ENCODE assay signal across 23 cellular contexts in the genomic region with DNA sequence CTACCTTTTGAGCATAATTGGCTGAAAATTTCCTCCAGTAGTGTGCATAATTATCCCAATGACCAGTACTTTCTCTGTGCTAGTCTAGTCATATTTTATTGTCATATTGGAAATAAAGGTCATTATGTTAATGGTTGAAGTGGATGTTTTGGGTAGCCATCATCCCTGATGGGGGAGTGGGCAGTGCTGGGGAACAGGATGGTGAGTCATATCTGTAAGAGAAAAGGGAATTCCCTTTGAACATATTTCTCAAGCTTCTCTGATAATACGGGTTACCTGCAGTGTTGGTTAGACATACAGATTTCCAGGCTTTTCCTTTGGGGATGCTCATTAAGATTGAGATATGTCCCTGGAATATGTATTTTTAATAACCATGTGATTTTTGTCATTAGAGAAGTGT. TPM values are rescaled to one million over a fixed set of nuclear protein-coding genes. Genes with fewer than 3 reads are reported as not detected.
A peak's percentile ranks its signal among the peaks of the same experiment; 100 is the strongest.
DNase-seq lines count a peak whose midpoint lies in the region; ATAC-seq, FAIRE-seq and TF ChIP-seq lines count a peak whose summit lies in the region.
"Had no signal": no experiment of that assay in that cellular context is flagged by ENCODE, and none has a peak within 500 bp of the region (broad histone marks: within the 10 kb centered on the region; RNA-seq: fewer than 3 reads in every experiment).

No MANE protein-coding gene starts in this region.

- H3K9ac ChIP-seq in IMR-90 (ENCODE audit: low read depth, low read length) (no peak overlapping the region), H9 (ENCODE audit: extremely low read depth, insufficient read length, low read length) (no peak overlapping the region)

- DNase-seq in IMR-90, result peak; percentile 30
- DNase-seq in bronchial epithelial cell (ENCODE audit: low read depth), result peak; percentile 35
- DNase-seq in H9, result no peak
- DNase-seq in activated T-cell treated with anti-CD3 and anti-CD28 coated beads, Interleukin-2, amount 50 U/mL, for 24 hours, result no peak
- DNase-seq: AML-193, DMS79 treated with DMSO at 0.1 percent for 48 hours, GDM1, GOT3, Kasumi-1, MM.1S, NCI-H1092, NCI-H1436 treated with DMSO at 0.1 percent for 48 hours, NCI-H2029, NCI-H446 treated with DMSO at 0.1 percent for 48 hours, NCI-H69, SHP77 had no signal

- no peak overlapping the region for H3K23ac ChIP-seq in IMR-90 (ENCODE audit: low read depth, low read length)
- no peak overlapping the region for H3K23ac ChIP-seq in H9 (ENCODE audit: insufficient read length, low read depth, low read length)

- TF ChIP-seq CTCF in IMR-90 (conservative IDR thresholded peaks at IDR 0.05; ENCODE audit: low read depth, low read length) (no peak), bronchial epithelial cell (IDR thresholded peaks at IDR 0.05; ENCODE audit: insufficient read depth, low read length, severe bottlenecking) (no peak), H9 (conservative IDR thresholded peaks at IDR 0.05) (no peak)

- H3K18ac ChIP-seq in IMR-90 (ENCODE audit: low read depth, low read length) (no peak overlapping the region), H9 (ENCODE audit: insufficient read length, low read depth, low read length) (no peak overlapping the region)

- no peaks in the 10 kb centered on the region for H3K9me1 ChIP-seq in IMR-90 (ENCODE audit: insufficient read depth, low read length)

- H3K9me3 Mint-ChIP-seq in H9, result peaks cover 2% of the 10 kb centered on the region in 2 experiments; a peak in 3 of 5 replicates
- H3K9me3 Mint-ChIP-seq in activated T-cell treated with anti-CD3 and anti-CD28 coated beads, Interleukin-2, amount 50 U/mL, for 24 hours, result peaks cover 3% of the 10 kb centered on the region

- FAIRE-seq in bronchial epithelial cell (lab: Jason Lieb, UNC), result no peak

- TF ChIP-seq RAD21 in IMR-90 (IDR thresholded peaks at IDR 0.05; ENCODE audit: low read length), result no peak

- no peak overlapping the region for H2BK15ac ChIP-seq in IMR-90 (ENCODE audit: low read depth, low read length)
- no peak overlapping the region for H2BK15ac ChIP-seq in H9 (ENCODE audit: low read depth, low read length)

- no peaks in the 10 kb centered on the region for H3K27me3 Mint-ChIP-seq in H9 (ENCODE audit: low read depth)
- no peaks in the 10 kb centered on the region for H3K27me3 Mint-ChIP-seq in activated T-cell treated with anti-CD3 and anti-CD28 coated beads, Interleukin-2, amount 50 U/mL, for 24 hours

- H3K27me3 ChIP-seq in IMR-90 (ENCODE audit: control insufficient read depth, insufficient read depth, low read length), result no peaks in the 10 kb centered on the region
- no peaks in the 10 kb centered on the region for H3K27me3 ChIP-seq in bronchial epithelial cell (ENCODE audit: control insufficient read depth, insufficient read depth, low read length)
- H3K27me3 ChIP-seq in H9 (ENCODE audit: insufficient read depth, low read length), result no peaks in the 10 kb centered on the region

- H2AK9ac ChIP-seq in IMR-90 (replicated peaks; ENCODE audit: low read depth, low read length, poor library complexity), result no peak overlapping the region

- WGBS in IMR-90 (ENCODE audit: extremely low coverage in 2 of 2, insufficient read length in 1 of 2), 2 experiments, result no CpG with 5 or more reads among the region's 1 CpG
- no CpG with 5 or more reads among the region's 1 CpG for WGBS in H9 (ENCODE audit: extremely low coverage, insufficient read length, low lambda C conversion rate)

- H3K4me2 ChIP-seq in IMR-90 (ENCODE audit: low read depth, low read length) (no peak overlapping the region), H9 (ENCODE audit: insufficient read depth, insufficient read length, low read length) (no peak overlapping the region)

- no peak overlapping the region for H3K4ac ChIP-seq in IMR-90 (ENCODE audit: low read depth, low read length)
- H3K4ac ChIP-seq in H9 (ENCODE audit: low read depth, low read length), result no peak overlapping the region

- no peak overlapping the region for H3T11ph ChIP-seq in H9 (ENCODE audit: low read length)

- H3K14ac ChIP-seq in IMR-90 (replicated peaks; ENCODE audit: low read depth, low read length) (no peak overlapping the region), H9 (ENCODE audit: insufficient read depth, low read length) (no peak overlapping the region)

- H4K91ac ChIP-seq in IMR-90 (ENCODE audit: insufficient read depth, low read depth, low read length), result no peak overlapping the region
- no peak overlapping the region for H4K91ac ChIP-seq in H9 (ENCODE audit: insufficient read length, low read depth, low read length)

- intact Hi-C loops in IMR-90 (cut with micrococcal nuclease), result no loop called here

- H3K23me2 ChIP-seq in H9 (ENCODE audit: insufficient read length, low read depth, low read length, poor library complexity, severe bottlenecking), result no peaks in the 10 kb centered on the region

- no peak for TF ChIP-seq POLR2A in IMR-90 (IDR thresholded peaks at IDR 0.05; ENCODE audit: low read depth, low read length)

- no peak overlapping the region for H4K8ac ChIP-seq in IMR-90 (ENCODE audit: low read depth in 2 of 2, low read length in 2 of 2)
- no peak overlapping the region for H4K8ac ChIP-seq in H9 (replicated peaks; ENCODE audit: insufficient read length, low read depth, low read length)

- H3K4me3 Mint-ChIP-seq in H9, result no peak overlapping the region
- H3K4me3 Mint-ChIP-seq in activated T-cell treated with anti-CD3 and anti-CD28 coated beads, Interleukin-2, amount 50 U/mL, for 24 hours, result no peak overlapping the region

- dilution Hi-C loops in IMR-90 (cut with HindIII; ENCODE audit: low sequenced_read_pairs, unreplicated experiment), result no loop called here

- no TSS peak for BruUV-seq in IMR-90 (replicated peaks; lab: Mats Ljungman, UMichigan)

- no peak overlapping the region for H3K56ac ChIP-seq in IMR-90 (ENCODE audit: extremely low read depth, insufficient read depth, low read length)
- no peak overlapping the region for H3K56ac ChIP-seq in H9 (ENCODE audit: insufficient read length, low read depth, low read length)

- no peak overlapping the region for H3K27ac Mint-ChIP-seq in H9
- no peak overlapping the region for H3K27ac Mint-ChIP-seq in activated T-cell treated with anti-CD3 and anti-CD28 coated beads, Interleukin-2, amount 50 U/mL, for 24 hours

- no peaks in the 10 kb centered on the region for H3K79me2 ChIP-seq in H9 (ENCODE audit: insufficient read depth, low read length)

- H3K4me1 Mint-ChIP-seq in H9, result no peaks in the 10 kb centered on the region
- H3K4me1 Mint-ChIP-seq in activated T-cell treated with anti-CD3 and anti-CD28 coated beads, Interleukin-2, amount 50 U/mL, for 24 hours (ENCODE audit: low read depth), result no peaks in the 10 kb centered on the region

- H3K36me3 Mint-ChIP-seq in H9 (ENCODE audit: insufficient read depth in 1 of 3, low read depth in 3 of 3), result no peaks in the 10 kb centered on the region; a peak in 1 of 7 replicates
- no peaks in the 10 kb centered on the region for H3K36me3 Mint-ChIP-seq in activated T-cell treated with anti-CD3 and anti-CD28 coated beads, Interleukin-2, amount 50 U/mL, for 24 hours (ENCODE audit: low read depth)

- no peaks in the 10 kb centered on the region for H3K9me3 ChIP-seq in IMR-90 (ENCODE audit: control insufficient read depth, insufficient read depth, low read length)
- H3K9me3 ChIP-seq in H9 (ENCODE audit: control insufficient read depth, low read depth, low read length), result no peaks in the 10 kb centered on the region

- no peak overlapping the region for H2AFZ ChIP-seq in IMR-90 (replicated peaks; ENCODE audit: low read length, poor library complexity)
- no peak overlapping the region for H2AFZ ChIP-seq in H9 (ENCODE audit: low read length)

- CTCF ChIA-PET in IMR-90 (lab: Yijun Ruan, JAX), result interaction anchor here (0.6 kb wide), 1 partner anchor 363 kb away, joined by 8 read pairs; no protein-coding TSS in a partner anchor

- H2BK120ac ChIP-seq in IMR-90 (ENCODE audit: low read depth, low read length) (no peak overlapping the region), H9 (ENCODE audit: low read depth, low read length, poor library complexity, severe bottlenecking) (no peak overlapping the region)

- H4K20me1 ChIP-seq in IMR-90 (ENCODE audit: insufficient read depth, low read length) (no peaks in the 10 kb centered on the region), H9 (ENCODE audit: control insufficient read depth, insufficient read depth, insufficient read length) (no peaks in the 10 kb centered on the region)

- H3K4me3 ChIP-seq in IMR-90 (ENCODE audit: insufficient read depth, low read depth, low read length) (no peak overlapping the region), bronchial epithelial cell (ENCODE audit: low read depth, low read length) (no peak overlapping the region)
- H3K4me3 ChIP-seq: SK-N-MC had no signal

- H2BK5ac ChIP-seq in IMR-90 (ENCODE audit: low read depth, low read length, poor library complexity, severe bottlenecking) (no peak overlapping the region), H9 (ENCODE audit: insufficient read length, low read length) (no peak overlapping the region)

- H3K4me1 ChIP-seq in IMR-90 (ENCODE audit: control insufficient read depth, insufficient read depth, low read length) (peaks cover 3% of the 10 kb centered on the region), H9 (ENCODE audit: insufficient read depth, low read length) (no peaks in the 10 kb centered on the region)

- peak; percentile 45 for ATAC-seq in GM18511 (IDR thresholded peaks at IDR 0.05; ENCODE audit: unreplicated experiment)
- ATAC-seq in IMR-90 (ENCODE audit: low read depth), result no peak
- no peak for ATAC-seq in GM21786 (IDR thresholded peaks at IDR 0.05; ENCODE audit: unreplicated experiment)
- no peak for ATAC-seq in HG02610 (IDR thresholded peaks at IDR 0.05; ENCODE audit: unreplicated experiment)

- POLR2A ChIA-PET in IMR-90 (lab: Charles Lee; ENCODE audit: unreplicated experiment), result no interaction called here

- no peak overlapping the region for H2BK20ac ChIP-seq in IMR-90 (ENCODE audit: low read depth, low read length)
- H2BK20ac ChIP-seq in H9 (ENCODE audit: low read depth, low read length, poor library complexity, severe bottlenecking), result no peak overlapping the region

- H2AK5ac ChIP-seq in IMR-90 (ENCODE audit: low read depth, low read length), result no peak overlapping the region
- no peak overlapping the region for H2AK5ac ChIP-seq in H9 (ENCODE audit: insufficient read length, low read length)

- H4K5ac ChIP-seq in IMR-90 (ENCODE audit: low read depth, low read length), result no peak overlapping the region
- H4K5ac ChIP-seq in H9 (ENCODE audit: insufficient read length, low read depth, low read length), result no peak overlapping the region

- H2BK12ac ChIP-seq in H9 (ENCODE audit: insufficient read length, low read depth, low read length), result no peak overlapping the region

- H3K79me1 ChIP-seq in IMR-90 (ENCODE audit: low read depth in 1 of 2, low read length in 2 of 2) (no peaks in the 10 kb centered on the region), H9 (ENCODE audit: insufficient read depth, low read depth, low read length, poor library complexity, severe bottlenecking) (no peaks in the 10 kb centered on the region)

- no peak overlapping the region for H3K27ac ChIP-seq in IMR-90 (ENCODE audit: insufficient read depth, low read length)
- no peak overlapping the region for H3K27ac ChIP-seq in H9 (ENCODE audit: insufficient read length, low read depth, low read length)
- H3K27ac ChIP-seq: C4-2B, HL-60, SK-N-MC had no signal

- H3K36me3 ChIP-seq in IMR-90 (ENCODE audit: control insufficient read depth, insufficient read depth, low read length), result no peaks in the 10 kb centered on the region
- H3K36me3 ChIP-seq in bronchial epithelial cell (ENCODE audit: control insufficient read depth, insufficient read depth, low read length), result no peaks in the 10 kb centered on the region

- in situ Hi-C loops in IMR-90 (cut with MboI; ENCODE audit: low sequenced_read_pairs), result no loop called here

RNA-seq across cellular contexts. Expression of a gene that starts 33.3 kb away (rescaled TPM):
- total RNA-seq in IMR-90 (2012; rRNA removed), result not detected in 2 replicates
- polyA plus RNA-seq in IMR-90 (2012; rRNA removed), result not detected in 2 replicates
- polyA plus RNA-seq in IMR-90 (2012; cell fraction: cytosol; rRNA removed), result not detected in 2 replicates
- polyA plus RNA-seq in IMR-90 (2012; cell fraction: nucleus; rRNA removed; ENCODE audit: low replicate concordance), result not detected in 2 replicates
- not detected in 2 replicates for total RNA-seq in bronchial epithelial cell
- not detected in 2 replicates for total RNA-seq in H9 (2021)
- total RNA-seq: OCI-LY7 had no signal

RNA-seq across cellular contexts. Expression of a gene that starts 48.4 kb away (rescaled TPM):
- total RNA-seq in IMR-90 (2012; rRNA removed) (not detected in 2 replicates), bronchial epithelial cell (not detected in 2 replicates), H9 (2021) (not detected in 2 replicates)
- polyA plus RNA-seq in IMR-90 (2012; rRNA removed), result not detected in 2 replicates
- not detected in 2 replicates for polyA plus RNA-seq in IMR-90 (2012; cell fraction: cytosol; rRNA removed)
- not detected in 2 replicates for polyA plus RNA-seq in IMR-90 (2012; cell fraction: nucleus; rRNA removed; ENCODE audit: low replicate concordance)
- total RNA-seq: OCI-LY7 had no signal

Comparison
In these comparisons a context has a peak if more than half of its experiments do, and no peak if none do; other contexts are left out.
1. DNase-seq: peak in IMR-90 (single experiment) and bronchial epithelial cell (single experiment); none in H9 (single experiment) and activated T-cell treated with anti-CD3 and anti-CD28 coated beads, Interleukin-2, amount 50 U/mL, for 24 hours (single experiment).